9 cellular contexts compared by ENCODE assay signal in the genomic region with DNA sequence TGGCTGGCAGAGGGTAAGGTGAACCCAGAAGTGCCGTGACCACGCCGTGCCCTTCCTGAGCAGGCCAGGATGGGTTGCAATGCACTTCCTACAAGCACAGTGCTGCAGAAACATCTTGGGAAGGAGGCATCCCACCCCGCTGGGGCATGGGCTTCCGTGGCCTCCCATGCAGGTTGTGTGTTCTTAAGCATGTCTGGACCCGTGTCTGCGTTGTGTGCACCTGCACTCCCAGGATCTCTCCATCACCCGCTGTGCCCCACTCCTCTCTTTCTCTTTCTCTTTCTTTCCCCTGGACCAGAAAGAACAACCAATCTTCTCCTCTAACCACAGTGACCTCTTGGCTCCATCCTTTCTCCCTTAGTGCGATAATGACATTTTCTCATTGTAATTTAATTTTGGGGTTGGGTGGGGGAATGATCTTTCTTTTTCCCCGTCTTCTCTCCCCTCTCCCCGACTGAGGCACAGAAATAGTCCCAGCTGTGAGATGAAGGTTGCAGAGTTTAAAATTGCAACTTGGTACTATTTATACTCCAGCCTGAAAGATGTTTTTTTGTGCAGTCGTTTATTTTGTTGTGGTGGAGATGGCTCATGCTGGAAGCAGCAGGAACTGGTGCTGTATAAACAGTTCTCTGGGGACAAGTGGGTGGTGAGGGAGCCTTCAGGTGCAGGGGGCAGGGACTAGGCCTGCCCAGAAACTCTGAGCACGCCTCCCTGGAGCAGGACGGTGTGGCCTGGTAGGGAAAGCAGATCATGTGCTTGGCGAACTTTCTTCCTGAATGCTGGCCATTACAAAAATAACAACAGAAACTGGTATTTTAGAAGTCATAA. TPM values are rescaled to one million over a fixed set of nuclear protein-coding genes. Genes with fewer than 3 reads are reported as not detected.
A peak's percentile ranks its signal among the peaks of the same experiment; 100 is the strongest.
DNase-seq lines count a peak whose midpoint lies in the region; ATAC-seq, FAIRE-seq and TF ChIP-seq lines count a peak whose summit lies in the region.
"Had no signal": no experiment of that assay in that cellular context is flagged by ENCODE, and none has a peak within 500 bp of the region (broad histone marks: within the 10 kb centered on the region; RNA-seq: fewer than 3 reads in every experiment).

No MANE protein-coding gene starts in this region.

- no peak overlapping the region for H3K23ac ChIP-seq in trophoblast cell (ENCODE audit: low read length)

- no peak overlapping the region for H3K4me2 ChIP-seq in trophoblast cell (ENCODE audit: low read length)

- DNase-seq in DMS79 treated with DMSO at 0.1 percent for 48 hours (lab: John Stamatoyannopoulos, UW) (peak; percentile 57), NCI-H2171 treated with DMSO at 0.1 percent for 48 hours (lab: John Stamatoyannopoulos, UW) (peak; percentile 51), RCC 7860 (ENCODE audit: low spot score) (no peak), left ventricle myocardium inferior (no peak), trophoblast cell (no peak)

- H3K27me3 ChIP-seq in left ventricle myocardium inferior (ENCODE audit: low read depth) (no peaks in the 10 kb centered on the region), trophoblast cell (ENCODE audit: insufficient read depth, low read length) (no peaks in the 10 kb centered on the region)
- H3K27me3 ChIP-seq: upper lobe of left lung had no signal

- intact Hi-C loops in left ventricle myocardium inferior (cut with micrococcal nuclease) = no loop called here

- no peaks in the 10 kb centered on the region for H3K79me2 ChIP-seq in trophoblast cell (ENCODE audit: control insufficient read depth, insufficient read depth, low read length, poor library complexity)

- H3K4me1 ChIP-seq in left ventricle myocardium inferior (no peaks in the 10 kb centered on the region), trophoblast cell (ENCODE audit: control insufficient read depth in 1 of 2, insufficient read depth in 2 of 2, low read length in 2 of 2) (peaks cover 5 to 6% of the 10 kb centered on the region in 2 experiments)

- no peak overlapping the region for H2AK5ac ChIP-seq in trophoblast cell (ENCODE audit: low read length)

- no peak overlapping the region for H2AFZ ChIP-seq in trophoblast cell (ENCODE audit: insufficient read depth, low read length, poor library complexity)

- no peak for TF ChIP-seq CTCF in left ventricle myocardium inferior (IDR thresholded peaks at IDR 0.05; ENCODE audit: borderline replicate concordance)

- H2BK12ac ChIP-seq in trophoblast cell (ENCODE audit: low read length) = no peak overlapping the region

- H4K8ac ChIP-seq in trophoblast cell (ENCODE audit: low read depth, low read length) = no peak overlapping the region

- H3K18ac ChIP-seq in trophoblast cell (ENCODE audit: low read length) = no peak overlapping the region

- no peak overlapping the region for H4K91ac ChIP-seq in trophoblast cell (ENCODE audit: low read depth, low read length)

- H3K9ac ChIP-seq in trophoblast cell (ENCODE audit: low read length) = no peak overlapping the region

- H3K36me3 ChIP-seq in left ventricle myocardium inferior (no peaks in the 10 kb centered on the region), trophoblast cell (ENCODE audit: control insufficient read depth in 1 of 2, insufficient read depth in 2 of 2, low read length in 2 of 2) (no peaks in the 10 kb centered on the region)
- H3K36me3 ChIP-seq: upper lobe of left lung had no signal

- H2BK120ac ChIP-seq in trophoblast cell (ENCODE audit: insufficient read depth, low read length, poor library complexity) = no peak overlapping the region

- H3K79me1 ChIP-seq in trophoblast cell (ENCODE audit: low read length) = peaks cover 5% of the 10 kb centered on the region

- no CpG with 5 or more reads among the region's 15 CpGs for WGBS in trophoblast cell (ENCODE audit: extremely low coverage, insufficient coverage, insufficient read length)

- H3K4ac ChIP-seq in trophoblast cell (ENCODE audit: low read depth, low read length) = no peak overlapping the region

- peak; percentile 47 for ATAC-seq in GM21576 (IDR thresholded peaks at IDR 0.05; ENCODE audit: unreplicated experiment)
- ATAC-seq in esophagus mucosa = peak; percentile 33
- ATAC-seq in GM18517 (IDR thresholded peaks at IDR 0.05; ENCODE audit: unreplicated experiment) = no peak

- H3K27ac ChIP-seq in left ventricle myocardium inferior (replicated peaks) = no peak overlapping the region
- H3K27ac ChIP-seq in trophoblast cell (ENCODE audit: low read depth, low read length) = no peak overlapping the region

- H2BK5ac ChIP-seq in trophoblast cell (ENCODE audit: low read depth, low read length, poor library complexity) = no peak overlapping the region

- FAIRE-seq in RCC 7860 (lab: Jason Lieb, UNC) = no peak

- H3K4me3 ChIP-seq in left ventricle myocardium inferior (no peak overlapping the region), trophoblast cell (ENCODE audit: low read depth, low read length) (no peak overlapping the region)
- H3K4me3 ChIP-seq: upper lobe of left lung had no signal

- H4K12ac ChIP-seq in trophoblast cell (ENCODE audit: low read depth, low read length) = no peak overlapping the region

- H3K9me3 ChIP-seq in left ventricle myocardium inferior (replicated peaks) (no peaks in the 10 kb centered on the region), trophoblast cell (ENCODE audit: insufficient read depth, low read depth, low read length) (peaks cover 2% of the 10 kb centered on the region)
- H3K9me3 ChIP-seq: upper lobe of left lung had no signal

- no peak overlapping the region for H3K14ac ChIP-seq in trophoblast cell (ENCODE audit: low read length)

RNA-seq across cellular contexts. Expression of a gene that starts 20.5 kb away (rescaled TPM):
- total RNA-seq in esophagus mucosa (0.96 TPM), left ventricle myocardium inferior (2.1 TPM)
- polyA plus RNA-seq in trophoblast cell (2013) = 3.9 and 4.0 TPM in 2 replicates

Comparison
In these comparisons a context has a peak if more than half of its experiments do, and no peak if none do; other contexts are left out.
1. DNase-seq: peak in DMS79 treated with DMSO at 0.1 percent for 48 hours (single experiment) and NCI-H2171 treated with DMSO at 0.1 percent for 48 hours (single experiment); none in RCC 7860 (single experiment), left ventricle myocardium inferior (single experiment) and trophoblast cell (0 of 2).